In the genomic region with DNA sequence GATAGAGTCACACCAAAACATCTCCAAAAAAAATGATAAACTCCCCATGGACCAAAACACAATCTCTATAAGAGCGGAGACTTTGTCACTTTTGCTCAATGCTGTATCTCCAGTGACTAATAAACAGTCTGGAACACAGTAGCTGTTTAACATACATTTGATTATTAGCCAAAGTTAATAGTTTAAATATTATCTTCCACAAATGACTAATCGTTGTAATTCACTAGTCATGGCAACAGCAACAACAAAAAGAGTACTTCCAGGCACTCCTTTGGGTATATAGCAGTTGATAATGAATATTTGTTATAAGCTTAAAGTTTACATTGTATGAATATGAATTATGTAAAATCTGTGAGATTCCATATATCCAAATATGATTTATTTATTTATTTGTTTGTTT, we compare ENCODE assay signal across 8 cellular contexts.
DNase-seq lines count a peak whose midpoint lies in the region; ATAC-seq, FAIRE-seq and TF ChIP-seq lines count a peak whose summit lies in the region.
"Not testable (repeated sequence)": the region's sequence is repeated elsewhere in the genome, so short reads cannot be mapped to it uniquely, and the experiment has no call there.

No MANE protein-coding gene starts in this region.

- not testable (repeated sequence) for H2BK12ac ChIP-seq in mesenchymal stem cell (ENCODE audit: low read length in 2 of 2)

- H4K5ac ChIP-seq in IMR-90 (ENCODE audit: low read depth, low read length): not testable (repeated sequence)

- not testable (repeated sequence) for H3K23ac ChIP-seq in IMR-90 (ENCODE audit: low read depth, low read length); mesenchymal stem cell (ENCODE audit: low read length in 2 of 2)

- in situ Hi-C loops in IMR-90 (cut with MboI; ENCODE audit: low sequenced_read_pairs): not testable (repeated sequence)

- FAIRE-seq in kidney (lab: Jason Lieb, UNC): peak; percentile 93

- not testable (repeated sequence) for H3K27me3 ChIP-seq in IMR-90 (ENCODE audit: control insufficient read depth, insufficient read depth, low read length); foreskin keratinocyte; mesenchymal stem cell (ENCODE audit: control insufficient read depth in 1 of 2, insufficient read depth in 1 of 2, low read length in 2 of 2); smooth muscle cell (ENCODE audit: low read depth)

- TF ChIP-seq RAD21 in IMR-90 (IDR thresholded peaks at IDR 0.05; ENCODE audit: low read length): not testable (repeated sequence)

- H3K9ac ChIP-seq in IMR-90 (ENCODE audit: low read depth, low read length); kidney (ENCODE audit: low read length in 2 of 2); mesenchymal stem cell (ENCODE audit: low read length); smooth muscle cell (ENCODE audit: low read depth): not testable (repeated sequence)

- H3K27ac ChIP-seq in IMR-90 (ENCODE audit: insufficient read depth, low read length); foreskin keratinocyte; kidney (ENCODE audit: low read depth in 2 of 2, low read length in 2 of 2): not testable (repeated sequence)
- H3K27ac ChIP-seq in mesenchymal stem cell (ENCODE audit: low read length, poor library complexity, severe bottlenecking) (peak overlapping the region; percentile 57), smooth muscle cell (ENCODE audit: low read depth) (peak overlapping the region; percentile 31)

- H3K18ac ChIP-seq in IMR-90 (ENCODE audit: low read depth, low read length); mesenchymal stem cell (ENCODE audit: low read depth in 1 of 2, low read length in 2 of 2): not testable (repeated sequence)

- H2BK120ac ChIP-seq in IMR-90 (ENCODE audit: low read depth, low read length); mesenchymal stem cell (ENCODE audit: low read depth, low read length): not testable (repeated sequence)

- H2AFZ ChIP-seq in IMR-90 (replicated peaks; ENCODE audit: low read length, poor library complexity); mesenchymal stem cell (ENCODE audit: low read depth, low read length); smooth muscle cell (ENCODE audit: low read depth): not testable (repeated sequence)

- not testable (repeated sequence) for BruUV-seq in IMR-90 (replicated peaks; lab: Mats Ljungman, UMichigan)

- POLR2A ChIA-PET in IMR-90 (lab: Charles Lee; ENCODE audit: unreplicated experiment): not testable (repeated sequence)

- H2BK20ac ChIP-seq in IMR-90 (ENCODE audit: low read depth, low read length): not testable (repeated sequence)

- CTCF ChIA-PET in IMR-90 (lab: Yijun Ruan, JAX): not testable (repeated sequence)

- ATAC-seq in GM18861 (IDR thresholded peaks at IDR 0.05; ENCODE audit: unreplicated experiment) (peak; percentile 45), foreskin keratinocyte (peak; percentile 95)
- ATAC-seq in IMR-90 (ENCODE audit: low read depth): not testable (repeated sequence)

- not testable (repeated sequence) for H2BK15ac ChIP-seq in IMR-90 (ENCODE audit: low read depth, low read length); mesenchymal stem cell (ENCODE audit: low read depth, poor library complexity, severe bottlenecking)

- H4K91ac ChIP-seq in IMR-90 (ENCODE audit: insufficient read depth, low read depth, low read length); mesenchymal stem cell (ENCODE audit: low read length): not testable (repeated sequence)

- H4K20me1 ChIP-seq in IMR-90 (ENCODE audit: insufficient read depth, low read length); smooth muscle cell (ENCODE audit: low read depth): not testable (repeated sequence)

- not testable (repeated sequence) for H3K4me3 ChIP-seq in IMR-90 (ENCODE audit: insufficient read depth, low read depth, low read length); cardiac fibroblast (replicated peaks in 1 of 2; ENCODE audit: low read depth in 2 of 2, low read length in 2 of 2); epithelial cell of esophagus (ENCODE audit: low read length); kidney (ENCODE audit: low read length in 2 of 2); mesenchymal stem cell (ENCODE audit: insufficient read depth in 1 of 2, low read depth in 1 of 2, low read length in 2 of 2); smooth muscle cell

- WGBS in IMR-90 (ENCODE audit: extremely low coverage in 2 of 2, insufficient read length in 1 of 2), 2 experiments: no CpG with 5 or more reads among the region's 2 CpGs
- 100% methylated on average over 1 of the region's 2 CpGs for WGBS in mesenchymal stem cell
- 93% methylated on average over 2 of the region's 2 CpGs for WGBS in smooth muscle cell (ENCODE audit: low lambda C conversion rate)

- not testable (repeated sequence) for TF ChIP-seq CTCF in IMR-90 (conservative IDR thresholded peaks at IDR 0.05; ENCODE audit: low read depth, low read length); cardiac fibroblast (IDR thresholded peaks at IDR 0.05; ENCODE audit: low read depth, low read length); epithelial cell of esophagus (IDR thresholded peaks at IDR 0.05; ENCODE audit: insufficient read depth, low read depth, low read length, missing control alignments); foreskin keratinocyte (conservative IDR thresholded peaks at IDR 0.05); kidney (IDR thresholded peaks at IDR 0.05; ENCODE audit: borderline replicate concordance, extremely low read depth, insufficient read depth); smooth muscle cell (IDR thresholded peaks at IDR 0.05; ENCODE audit: borderline replicate concordance, insufficient read depth, poor library complexity, severe bottlenecking)

- DNase-seq in IMR-90: peak; percentile 10
- peak; percentile 30 to 67 for DNase-seq in cardiac fibroblast (ENCODE audit: low read depth in 2 of 2)
- peak; percentile 49 for DNase-seq in epithelial cell of esophagus (ENCODE audit: low read depth)
- not testable (repeated sequence) for DNase-seq in foreskin keratinocyte; kidney; smooth muscle cell (lab: John Stamatoyannopoulos, UW; ENCODE audit: unreplicated experiment)
- DNase-seq in mesenchymal stem cell: peak; percentile 38

- H3K36me3 ChIP-seq in IMR-90 (ENCODE audit: control insufficient read depth, insufficient read depth, low read length); kidney (ENCODE audit: control insufficient read depth in 1 of 2, insufficient read depth in 2 of 2, low read length in 2 of 2); mesenchymal stem cell (ENCODE audit: control insufficient read depth in 1 of 2, insufficient read depth in 2 of 2, low read depth in 1 of 2, low read length in 2 of 2); smooth muscle cell (ENCODE audit: low read depth): not testable (repeated sequence)

- not testable (repeated sequence) for H3K79me1 ChIP-seq in IMR-90 (ENCODE audit: low read depth in 1 of 2, low read length in 2 of 2); mesenchymal stem cell (replicated peaks; ENCODE audit: low read length, poor library complexity, severe bottlenecking)

- dilution Hi-C loops in IMR-90 (cut with HindIII; ENCODE audit: low sequenced_read_pairs, unreplicated experiment): not testable (repeated sequence)

- H3K56ac ChIP-seq in IMR-90 (ENCODE audit: extremely low read depth, insufficient read depth, low read length): not testable (repeated sequence)

- H3K9me1 ChIP-seq in IMR-90 (ENCODE audit: insufficient read depth, low read length): not testable (repeated sequence)

- not testable (repeated sequence) for H3K4me2 ChIP-seq in IMR-90 (ENCODE audit: low read depth, low read length); mesenchymal stem cell (ENCODE audit: low read length, poor library complexity, severe bottlenecking); smooth muscle cell

- H2AK5ac ChIP-seq in IMR-90 (ENCODE audit: low read depth, low read length); mesenchymal stem cell (ENCODE audit: low read length, severe bottlenecking): not testable (repeated sequence)

- H4K8ac ChIP-seq in IMR-90 (ENCODE audit: low read depth in 2 of 2, low read length in 2 of 2); mesenchymal stem cell (ENCODE audit: low read length): not testable (repeated sequence)

- not testable (repeated sequence) for H2AK9ac ChIP-seq in IMR-90 (replicated peaks; ENCODE audit: low read depth, low read length, poor library complexity)

- not testable (repeated sequence) for H2BK5ac ChIP-seq in IMR-90 (ENCODE audit: low read depth, low read length, poor library complexity, severe bottlenecking); mesenchymal stem cell (ENCODE audit: low read depth, low read length, poor library complexity, severe bottlenecking)

- not testable (repeated sequence) for TF ChIP-seq POLR2A in IMR-90 (IDR thresholded peaks at IDR 0.05; ENCODE audit: low read depth, low read length)

- not testable (repeated sequence) for H3K9me3 ChIP-seq in IMR-90 (ENCODE audit: control insufficient read depth, insufficient read depth, low read length); kidney (ENCODE audit: control insufficient read depth in 1 of 2, low read length in 2 of 2); mesenchymal stem cell (ENCODE audit: control insufficient read depth, low read length); smooth muscle cell (replicated peaks; ENCODE audit: low read depth)

- intact Hi-C loops in IMR-90 (cut with micrococcal nuclease); kidney (cut with DNase I): not testable (repeated sequence)

- not testable (repeated sequence) for H3F3A ChIP-seq in smooth muscle cell (ENCODE audit: low read depth)

- H3K79me2 ChIP-seq in smooth muscle cell (ENCODE audit: low read depth): not testable (repeated sequence)

- not testable (repeated sequence) for H3K4ac ChIP-seq in IMR-90 (ENCODE audit: low read depth, low read length); mesenchymal stem cell (ENCODE audit: low read depth in 1 of 2, low read length in 2 of 2)

- not testable (repeated sequence) for H3K14ac ChIP-seq in IMR-90 (replicated peaks; ENCODE audit: low read depth, low read length); mesenchymal stem cell (ENCODE audit: low read length in 2 of 2)

- not testable (repeated sequence) for H3K4me1 ChIP-seq in IMR-90 (ENCODE audit: control insufficient read depth, insufficient read depth, low read length); foreskin keratinocyte; kidney (ENCODE audit: control insufficient read depth in 1 of 2, insufficient read depth in 1 of 2, low read depth in 1 of 2, low read length in 2 of 2); mesenchymal stem cell (ENCODE audit: control insufficient read depth, insufficient read depth, low read depth, low read length); smooth muscle cell (ENCODE audit: low read depth)
